In genomic region chr4:8649631-8650261, GRCh38 we compare ENCODE assay signal across 16 cellular contexts. TPM values are rescaled to one million over a fixed set of nuclear protein-coding genes. Genes with fewer than 3 reads are reported as not detected.
"Had no signal": no experiment of that assay in that cellular context is flagged by ENCODE, and none has a peak within 500 bp of the region (broad histone marks: within the 10 kb centered on the region; RNA-seq: fewer than 3 reads in every experiment).

No MANE protein-coding gene starts in this region.

- H3K27ac ChIP-seq: adrenal gland, pancreas, SK-N-MC, VCaP had no signal

- H3K4me3 Mint-ChIP-seq: activated naive CD4-positive, alpha-beta T cell treated with anti-CD3 and anti-CD28 coated beads, Interleukin-2, amount 50 U/mL, for 24 hours; activated T-cell treated with anti-CD3 and anti-CD28 coated beads, Interleukin-2, amount 50 U/mL, for 4 hours; nephron progenitor cell; stimulated activated naive B cell treated with anti-CD40 and anti-IgM and Interleukin-4, amounts not matched to agents 10 μg/mL and 1 μg/mL and 100 μg/mL, for 72 hours had no signal

- H3K4me1 ChIP-seq: adrenal gland, pancreas had no signal

- FAIRE-seq: keratinocyte, pancreas had no signal

- H3K4me3 ChIP-seq: adrenal gland, pancreas, SK-N-MC had no signal

- H3K27me3 ChIP-seq: adrenal gland, pancreas had no signal

- H3K36me3 ChIP-seq: adrenal gland, pancreas had no signal

- ATAC-seq: activated T-cell treated with anti-CD3 and anti-CD28 coated beads, Interleukin-2, amount 50 U/mL, for 4 hours; esophagus mucosa; pancreas; stimulated activated naive B cell treated with anti-CD40 and anti-IgM and Interleukin-4, amounts not matched to agents 10 μg/mL and 1 μg/mL and 100 μg/mL, for 72 hours had no signal

- H3K4me1 Mint-ChIP-seq: activated naive CD4-positive, alpha-beta T cell treated with anti-CD3 and anti-CD28 coated beads, Interleukin-2, amount 50 U/mL, for 24 hours; stimulated activated naive B cell treated with anti-CD40 and anti-IgM and Interleukin-4, amounts not matched to agents 10 μg/mL and 1 μg/mL and 100 μg/mL, for 72 hours had no signal

- DNase-seq: activated CD4-positive, alpha-beta T cell treated with anti-CD3 and anti-CD28 coated beads for 1 hour; activated CD4-positive, alpha-beta T cell treated with anti-CD3 and anti-CD28 coated beads, Interleukin-2, amount 50 U/mL, for 4 hours; activated effector memory CD4-positive, alpha-beta T cell treated with Interleukin-2 at 50 U/mL for 16 hours; activated T-cell treated with anti-CD3 and anti-CD28 coated beads, Interleukin-2, amount 50 U/mL, for 4 hours; nephron progenitor cell; stimulated activated CD4-positive, alpha-beta T cell treated with anti-CD3 and anti-CD28 coated beads, Interleukin-2, amount 100 ng/mL, for 48 hours; stimulated activated naive B cell treated with anti-CD40 and anti-IgM and Interleukin-4, amounts not matched to agents 10 μg/mL and 1 μg/mL and 100 μg/mL, for 72 hours; T-helper 1 cell; trophoblast cell had no signal

- H3K36me3 Mint-ChIP-seq: activated naive CD4-positive, alpha-beta T cell treated with anti-CD3 and anti-CD28 coated beads, Interleukin-2, amount 50 U/mL, for 24 hours; stimulated activated naive B cell treated with anti-CD40 and anti-IgM and Interleukin-4, amounts not matched to agents 10 μg/mL and 1 μg/mL and 100 μg/mL, for 72 hours had no signal

- H3K27ac Mint-ChIP-seq: activated naive CD4-positive, alpha-beta T cell treated with anti-CD3 and anti-CD28 coated beads, Interleukin-2, amount 50 U/mL, for 24 hours; stimulated activated naive B cell treated with anti-CD40 and anti-IgM and Interleukin-4, amounts not matched to agents 10 μg/mL and 1 μg/mL and 100 μg/mL, for 72 hours had no signal

RNA-seq across cellular contexts. Expression of gene CPZ, which starts 57.2 kb away (rescaled TPM):
- total RNA-seq: activated T-cell treated with anti-CD3 and anti-CD28 coated beads, Interleukin-2, amount 50 U/mL, for 4 hours had no signal
- polyA plus RNA-seq: keratinocyte had no signal
